In genomic region chr15:72184165-72184811, GRCh38 we compare ENCODE assay signal across 1 cellular context.
A peak's percentile ranks its signal among the peaks of the same experiment; 100 is the strongest.
TF ChIP-seq lines count a peak whose summit lies in the region.

No MANE protein-coding gene starts in this region.

TF ChIP-seq in HEK293, 187 proteins besides CTCF, POLR2A, EP300 and RAD21 (continued from another document):
- TF ChIP-seq KLF1 (tag by site-specific recombination; IDR thresholded peaks at IDR 0.05) (no peak), ZNF654 (tag by site-specific recombination; IDR thresholded peaks at IDR 0.05; ENCODE audit: low read depth) (no peak), ZNF639 (tag by site-specific recombination; IDR thresholded peaks at IDR 0.05) (no peak), ZNF350 (tag by site-specific recombination; IDR thresholded peaks at IDR 0.05) (no peak), ZNF621 (tag by site-specific recombination; IDR thresholded peaks at IDR 0.05) (no peak), ZNF518A (tag by site-specific recombination; conservative IDR thresholded peaks at IDR 0.05; ENCODE audit: low read depth) (no peak), ZNF324 (tag by site-specific recombination; IDR thresholded peaks at IDR 0.05) (no peak), ZNF548 (tag by site-specific recombination; IDR thresholded peaks at IDR 0.05) (no peak), GLIS2 (tag by site-specific recombination; IDR thresholded peaks at IDR 0.05) (peak; percentile 61; the same call in 1 of the 2 replicates), ZFP41 (tag by site-specific recombination; IDR thresholded peaks at IDR 0.05; ENCODE audit: borderline replicate concordance) (no peak), ZNF184 (tag by site-specific recombination; IDR thresholded peaks at IDR 0.05) (no peak), ZNF391 (tag by site-specific recombination; IDR thresholded peaks at IDR 0.05; ENCODE audit: borderline replicate concordance, low read depth) (no peak), PRDM4 (tag by site-specific recombination; IDR thresholded peaks at IDR 0.05) (no peak), ZNF174 (tag by site-specific recombination; IDR thresholded peaks at IDR 0.05) (no peak), ZNF513 (tag by site-specific recombination; IDR thresholded peaks at IDR 0.05) (no peak), ZBTB1 (tag by site-specific recombination; IDR thresholded peaks at IDR 0.05) (no peak), ZNF600 (tag by site-specific recombination; IDR thresholded peaks at IDR 0.05) (0 out of 2 replicates have a peak, but pooled peaks have one; percentile 47), ZNF610 (tag by site-specific recombination; IDR thresholded peaks at IDR 0.05; ENCODE audit: borderline replicate concordance) (no peak), ZXDB (tag by site-specific recombination; IDR thresholded peaks at IDR 0.05) (no peak), ZNF777 (tag by site-specific recombination; IDR thresholded peaks at IDR 0.05; ENCODE audit: borderline replicate concordance) (no peak), ZNF398 (tag by site-specific recombination; IDR thresholded peaks at IDR 0.05) (no peak), ZNF202 (tag by site-specific recombination; IDR thresholded peaks at IDR 0.05; ENCODE audit: borderline replicate concordance) (no peak), KLF9 (tag by site-specific recombination; IDR thresholded peaks at IDR 0.05; ENCODE audit: low read depth) (no peak), ZNF423 (tag by site-specific recombination; IDR thresholded peaks at IDR 0.05) (0 out of 2 replicates have a peak, but pooled peaks have one; percentile 11), ZNF660 (tag by site-specific recombination; IDR thresholded peaks at IDR 0.05) (no peak), ZNF473 (tag by site-specific recombination; IDR thresholded peaks at IDR 0.05) (no peak), ZIC2 (tag by site-specific recombination; IDR thresholded peaks at IDR 0.05) (peak; percentile 86), ZFHX2 (tag by site-specific recombination; conservative IDR thresholded peaks at IDR 0.05) (no peak), ZBTB26 (tag by site-specific recombination; optimal IDR thresholded peaks at IDR 0.05) (peak; percentile 21), SCRT2 (tag by site-specific recombination; IDR thresholded peaks at IDR 0.05) (0 out of 2 replicates have a peak, but pooled peaks have one; percentile 18), ZNF626 (tag by site-specific recombination; IDR thresholded peaks at IDR 0.05) (no peak), PATZ1 (tag by site-specific recombination; IDR thresholded peaks at IDR 0.05) (peak; percentile 52), ZNF138 (tag by site-specific recombination; IDR thresholded peaks at IDR 0.05; ENCODE audit: borderline replicate concordance) (no peak), GFI1B (tag by site-specific recombination; IDR thresholded peaks at IDR 0.05) (no peak), ZBTB8A (tag by site-specific recombination; IDR thresholded peaks at IDR 0.05) (peak; percentile 38), ZNF274 (IDR thresholded peaks at IDR 0.05; ENCODE audit: low read length) (no peak), ZNF274 (tag by site-specific recombination; IDR thresholded peaks at IDR 0.05; ENCODE audit: borderline replicate concordance) (no peak), HIC1 (tag by site-specific recombination; IDR thresholded peaks at IDR 0.05) (peak; percentile 52; the same call in 1 of the 2 replicates), ZBTB7A (tag by site-specific recombination; IDR thresholded peaks at IDR 0.05; ENCODE audit: low read depth) (no peak), ZBTB21 (tag by site-specific recombination; IDR thresholded peaks at IDR 0.05) (no peak), ZSCAN16 (tag by site-specific recombination; IDR thresholded peaks at IDR 0.05) (no peak)
